ENCODE assay signal across 8 cellular contexts in genomic region chr19:45677351-45678230, GRCh38. TPM values are rescaled to one million over a fixed set of nuclear protein-coding genes. Genes with fewer than 3 reads are reported as not detected.
DNase-seq lines count a peak whose midpoint lies in the region; TF ChIP-seq lines count a peak whose summit lies in the region.

No MANE protein-coding gene starts in this region.

- H3K9me3 Mint-ChIP-seq in activated T-helper 2 cell treated with anti-CD3 and anti-CD28 coated beads, Interferon-gamma antibody, Interleukin-2, Interleukin-4, amounts not matched to agents 10 μg/mL and 5 μg/mL and 100 μg/mL, durations not matched to agents 14 hours and 24 hours and 36 hours = no peaks in the 10 kb centered on the region
- no peaks in the 10 kb centered on the region for H3K9me3 Mint-ChIP-seq in neural progenitor cell

- CTCF ChIA-PET in HEK293 (lab: Yijun Ruan, JAX) = interaction anchor here (0.6 to 11.3 kb wide), 12 partner anchors 10 to 203 kb away, joined by 3 to 121 read pairs (median 4); partner anchors contain the start of genes GIPR, QPCTL, SIX5 and SNRPD2

- H3K9me3 ChIP-seq in HEK293 (ENCODE audit: control insufficient read depth, insufficient read depth, low read depth, low read length) (no peaks in the 10 kb centered on the region), neural progenitor cell (ENCODE audit: low read depth) (no peaks in the 10 kb centered on the region)

- peaks cover 93% of the 10 kb centered on the region for H3K27me3 ChIP-seq in neural progenitor cell

- H3K79me2 ChIP-seq in neural progenitor cell (ENCODE audit: low read depth) = no peaks in the 10 kb centered on the region

- H3K4me1 ChIP-seq in HEK293 (ENCODE audit: control insufficient read depth, insufficient read depth, low read length) (peaks cover 11% of the 10 kb centered on the region), neural progenitor cell (peaks cover 6% of the 10 kb centered on the region)

- intact Hi-C loops in activated T-helper 2 cell treated with anti-CD3 and anti-CD28 coated beads, Interferon-gamma antibody, Interleukin-2, Interleukin-4, amounts not matched to agents 10 μg/mL and 5 μg/mL and 100 μg/mL, durations not matched to agents 14 hours and 24 hours and 36 hours (cut with micrococcal nuclease) = loop anchor here (1.0 kb wide), 2 partner anchors 8 to 15 kb away; partner anchors contain the start of gene QPCTL

- POLR2A ChIA-PET in HEK293 (lab: Yijun Ruan, JAX) = interaction anchor here (0.6 to 2.2 kb wide), 18 partner anchors 8 to 238 kb away, joined by 3 to 24 read pairs (median 3); partner anchors contain the start of genes FBXO46, QPCTL, SIX5 and SNRPD2

- H3K27me3 Mint-ChIP-seq in activated T-helper 2 cell treated with anti-CD3 and anti-CD28 coated beads, Interferon-gamma antibody, Interleukin-2, Interleukin-4, amounts not matched to agents 10 μg/mL and 5 μg/mL and 100 μg/mL, durations not matched to agents 14 hours and 24 hours and 36 hours (ENCODE audit: low read depth) = peaks cover 2% of the 10 kb centered on the region
- H3K27me3 Mint-ChIP-seq in neural progenitor cell (ENCODE audit: insufficient read depth, low read depth) = peaks cover 27% of the 10 kb centered on the region

- TF ChIP-seq CTCF in HEK293 (tag by site-specific recombination; IDR thresholded peaks at IDR 0.05) (no peak), fibroblast of pulmonary artery (IDR thresholded peaks at IDR 0.05; ENCODE audit: low read length, missing control alignments) (no peak), neural progenitor cell (IDR thresholded peaks at IDR 0.05) (no peak)

- H4K20me1 ChIP-seq in neural progenitor cell (ENCODE audit: low read depth) = peaks cover 7% of the 10 kb centered on the region

- DNase-seq in C1 segment of cervical spinal cord (lab: John Stamatoyannopoulos, UW) (peak in 11 of 14 donors; percentile 9 to 76 (median 38)), OCI-M1 (lab: John Stamatoyannopoulos, UW) (peak; percentile 95), fibroblast of pulmonary artery (ENCODE audit: low read depth) (peak; percentile 90), neural progenitor cell (ENCODE audit: low spot score) (peak; percentile 94), substantia nigra (lab: John Stamatoyannopoulos, UW) (peak in 46 of 49 donors; percentile 11 to 91 (median 56)), epidermal melanocyte (ENCODE audit: insufficient read length, low spot score) (no peak)
- peak; percentile 70 for DNase-seq in activated T-helper 2 cell treated with anti-CD3 and anti-CD28 coated beads, Interferon-gamma antibody, Interleukin-2, Interleukin-4, amounts not matched to agents 10 μg/mL and 5 μg/mL and 100 μg/mL, durations not matched to agents 14 hours and 24 hours and 36 hours (ENCODE audit: low spot score)

- no peak overlapping the region for H2AFZ ChIP-seq in neural progenitor cell (replicated peaks)

- peak overlapping the region; percentile 46 for H3K27ac Mint-ChIP-seq in activated T-helper 2 cell treated with anti-CD3 and anti-CD28 coated beads, Interferon-gamma antibody, Interleukin-2, Interleukin-4, amounts not matched to agents 10 μg/mL and 5 μg/mL and 100 μg/mL, durations not matched to agents 14 hours and 24 hours and 36 hours
- H3K27ac Mint-ChIP-seq in neural progenitor cell = no peak overlapping the region

- peaks cover 3% of the 10 kb centered on the region for H3K36me3 Mint-ChIP-seq in activated T-helper 2 cell treated with anti-CD3 and anti-CD28 coated beads, Interferon-gamma antibody, Interleukin-2, Interleukin-4, amounts not matched to agents 10 μg/mL and 5 μg/mL and 100 μg/mL, durations not matched to agents 14 hours and 24 hours and 36 hours (ENCODE audit: low read depth)
- H3K36me3 Mint-ChIP-seq in neural progenitor cell = no peaks in the 10 kb centered on the region

- peaks cover 14% of the 10 kb centered on the region for H3K4me1 Mint-ChIP-seq in activated T-helper 2 cell treated with anti-CD3 and anti-CD28 coated beads, Interferon-gamma antibody, Interleukin-2, Interleukin-4, amounts not matched to agents 10 μg/mL and 5 μg/mL and 100 μg/mL, durations not matched to agents 14 hours and 24 hours and 36 hours (ENCODE audit: low read depth)
- H3K4me1 Mint-ChIP-seq in neural progenitor cell = peaks cover 10% of the 10 kb centered on the region

- peak overlapping the region; percentile 17 for H3K4me3 ChIP-seq in HEK293 (ENCODE audit: low read depth, low read length)
- H3K4me3 ChIP-seq in fibroblast of pulmonary artery (replicated peaks; ENCODE audit: low read depth, low read length) = peak overlapping the region; percentile 36
- peak overlapping the region; percentile 45 for H3K4me3 ChIP-seq in neural progenitor cell

- H3K36me3 ChIP-seq in HEK293 (ENCODE audit: control insufficient read depth in 2 of 2, insufficient read depth in 1 of 2, low read length in 2 of 2) = no peaks in the 10 kb centered on the region; a peak in 1 of 3 replicates
- H3K36me3 ChIP-seq in neural progenitor cell = no peaks in the 10 kb centered on the region

- no peak overlapping the region for H3K9ac ChIP-seq in neural progenitor cell

- peak overlapping the region; percentile 77 for H3K4me2 ChIP-seq in neural progenitor cell

- peaks cover 20% of the 10 kb centered on the region for H3F3A ChIP-seq in neural progenitor cell (ENCODE audit: low read depth)

- peak overlapping the region; percentile 79 for H3K4me3 Mint-ChIP-seq in activated T-helper 2 cell treated with anti-CD3 and anti-CD28 coated beads, Interferon-gamma antibody, Interleukin-2, Interleukin-4, amounts not matched to agents 10 μg/mL and 5 μg/mL and 100 μg/mL, durations not matched to agents 14 hours and 24 hours and 36 hours (ENCODE audit: low read depth)
- H3K4me3 Mint-ChIP-seq in neural progenitor cell = peak overlapping the region; percentile 78

- H3K27ac ChIP-seq in HEK293 (ENCODE audit: extremely low read depth, low read depth, low read length) (no peak overlapping the region), neural progenitor cell (no peak overlapping the region), substantia nigra (ENCODE audit: low read depth, low read length, poor library complexity, severe bottlenecking) (peak overlapping the region; percentile 53)

TF ChIP-seq in HEK293, 187 proteins besides CTCF, POLR2A, EP300 and RAD21 (continues in another document):
- TF ChIP-seq EGR2 (tag by site-specific recombination; IDR thresholded peaks at IDR 0.05; ENCODE audit: low read depth) = peak; percentile 40; the same call in 1 of the 2 replicates
- no peak for TF ChIP-seq ZNF785 (tag by site-specific recombination; IDR thresholded peaks at IDR 0.05)
- peak; percentile 75 for TF ChIP-seq ZFHX2 (tag by site-specific recombination; conservative IDR thresholded peaks at IDR 0.05)
- no peak for TF ChIP-seq ZNF560 (tag by site-specific recombination; IDR thresholded peaks at IDR 0.05; ENCODE audit: borderline replicate concordance)
- peak; percentile 78 for TF ChIP-seq SP3 (tag by site-specific recombination; IDR thresholded peaks at IDR 0.05)
- no peak for TF ChIP-seq ZNF112 (tag by site-specific recombination; IDR thresholded peaks at IDR 0.05)
- TF ChIP-seq ZBTB17 (tag by site-specific recombination; IDR thresholded peaks at IDR 0.05) = peak; percentile 25; the same call in 1 of the 2 replicates
- peak; percentile 49; the same call in 1 of the 2 replicates for TF ChIP-seq KLF8 (tag by site-specific recombination; IDR thresholded peaks at IDR 0.05)
- no peak for TF ChIP-seq ZNF791 (tag by site-specific recombination; IDR thresholded peaks at IDR 0.05)
- TF ChIP-seq HOXA7 (CRISPR knock-in tag; IDR thresholded peaks at IDR 0.05; ENCODE audit: borderline replicate concordance) = no peak
- peak; percentile 66 for TF ChIP-seq SP2 (tag by site-specific recombination; IDR thresholded peaks at IDR 0.05)
- TF ChIP-seq MEIS1 (CRISPR knock-in tag; IDR thresholded peaks at IDR 0.05; ENCODE audit: borderline replicate concordance) = no peak
- peak; percentile 85 for TF ChIP-seq KLF9 (tag by site-specific recombination; IDR thresholded peaks at IDR 0.05; ENCODE audit: low read depth)

RNA-seq across cellular contexts. Expression of gene GIPR, which starts 9.6 kb away (rescaled TPM):
- total RNA-seq in activated T-helper 2 cell treated with anti-CD3 and anti-CD28 coated beads, Interferon-gamma antibody, Interleukin-2, Interleukin-4, amounts not matched to agents 10 μg/mL and 5 μg/mL and 100 μg/mL, durations not matched to agents 14 hours and 24 hours and 36 hours = 9.3 and 9.5 TPM in 2 replicates
- not detected in 2 replicates for total RNA-seq in neural progenitor cell (ENCODE audit: low replicate concordance)

RNA-seq across cellular contexts. Expression of gene SNRPD2, which starts 14.2 kb away (rescaled TPM):
- 738 and 766 TPM in 2 replicates for total RNA-seq in activated T-helper 2 cell treated with anti-CD3 and anti-CD28 coated beads, Interferon-gamma antibody, Interleukin-2, Interleukin-4, amounts not matched to agents 10 μg/mL and 5 μg/mL and 100 μg/mL, durations not matched to agents 14 hours and 24 hours and 36 hours
- 330 and 405 TPM in 2 replicates for total RNA-seq in neural progenitor cell (ENCODE audit: low replicate concordance)

RNA-seq across cellular contexts. Expression of gene QPCTL, which starts 14.9 kb away (rescaled TPM):
- 24.2 and 26.7 TPM in 2 replicates for total RNA-seq in activated T-helper 2 cell treated with anti-CD3 and anti-CD28 coated beads, Interferon-gamma antibody, Interleukin-2, Interleukin-4, amounts not matched to agents 10 μg/mL and 5 μg/mL and 100 μg/mL, durations not matched to agents 14 hours and 24 hours and 36 hours
- total RNA-seq in neural progenitor cell (ENCODE audit: low replicate concordance) = 4.5 and 15.7 TPM in 2 replicates

RNA-seq across cellular contexts. Expression of gene EML2, which starts 38.4 kb away (rescaled TPM):
- total RNA-seq in activated T-helper 2 cell treated with anti-CD3 and anti-CD28 coated beads, Interferon-gamma antibody, Interleukin-2, Interleukin-4, amounts not matched to agents 10 μg/mL and 5 μg/mL and 100 μg/mL, durations not matched to agents 14 hours and 24 hours and 36 hours = 180 and 207 TPM in 2 replicates
- 15.9 and 20.3 TPM in 2 replicates for total RNA-seq in neural progenitor cell (ENCODE audit: low replicate concordance)

RNA-seq across cellular contexts. Expression of gene FBXO46, which starts 53.1 kb away (rescaled TPM):
- 34.4 and 38.9 TPM in 2 replicates for total RNA-seq in activated T-helper 2 cell treated with anti-CD3 and anti-CD28 coated beads, Interferon-gamma antibody, Interleukin-2, Interleukin-4, amounts not matched to agents 10 μg/mL and 5 μg/mL and 100 μg/mL, durations not matched to agents 14 hours and 24 hours and 36 hours
- total RNA-seq in neural progenitor cell (ENCODE audit: low replicate concordance) = 7.5 and 21.3 TPM in 2 replicates

Comparison
In these comparisons a context has a peak if more than half of its experiments do, and no peak if none do; other contexts are left out.
1. RNA of gene GIPR, which starts 9.6 kb away (total RNA-seq): 9.3 to 9.5 TPM in activated T-helper 2 cell treated with anti-CD3 and anti-CD28 coated beads, Interferon-gamma antibody, Interleukin-2, Interleukin-4, amounts not matched to agents 10 μg/mL and 5 μg/mL and 100 μg/mL, durations not matched to agents 14 hours and 24 hours and 36 hours; not detected in neural progenitor cell; every median in the first group is over 10 times any median in the second.
2. Peak in every context shown above with its lines, with median percentiles within 50 percentile points of each other: H3K4me3 ChIP-seq.